In the genomic region with DNA sequence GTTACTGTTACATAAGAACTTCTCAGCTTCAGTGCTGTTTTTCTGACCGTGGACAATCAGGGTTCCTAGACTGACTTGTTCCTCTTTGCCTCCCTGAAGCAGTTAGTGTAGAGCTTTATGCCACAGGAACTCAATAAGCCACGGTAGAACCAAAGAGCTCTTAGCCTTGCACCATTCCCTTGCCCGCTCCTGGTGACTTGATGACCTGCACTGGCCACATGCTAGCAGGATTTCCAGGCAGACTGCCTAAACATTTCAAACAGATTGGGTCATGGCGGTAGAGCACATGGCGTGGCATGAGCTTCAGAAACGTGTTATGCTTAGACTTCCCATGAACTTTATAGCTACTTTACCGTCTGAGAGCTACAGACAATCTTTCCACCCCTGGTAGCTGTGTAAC, we compare ENCODE assay signal across 15 cellular contexts. TPM values are rescaled to one million over a fixed set of nuclear protein-coding genes. Genes with fewer than 3 reads are reported as not detected.
A peak's percentile ranks its signal among the peaks of the same experiment; 100 is the strongest.
DNase-seq lines count a peak whose midpoint lies in the region; ATAC-seq and TF ChIP-seq lines count a peak whose summit lies in the region.
"Had no signal": no experiment of that assay in that cellular context is flagged by ENCODE, and none has a peak within 500 bp of the region (broad histone marks: within the 10 kb centered on the region; RNA-seq: fewer than 3 reads in every experiment).

No MANE protein-coding gene starts in this region.

- POLR2A ChIA-PET in CD8-positive, alpha-beta memory T cell (lab: Charles Lee), result interaction anchor here (0.6 to 1.1 kb wide), 3 partner anchors 19 to 80 kb away, joined by 3 read pairs; partner anchors contain the start of gene FASLG
- POLR2A ChIA-PET in IMR-90 (lab: Charles Lee; ENCODE audit: unreplicated experiment), result no interaction called here
- POLR2A ChIA-PET in activated CD8-positive, alpha-beta T cell treated with anti-CD3 and anti-CD28 coated beads for 36 hours (lab: Charles Lee), result interaction anchor here (0.9 to 2.3 kb wide), 8 partner anchors 9 to 69 kb away, joined by 3 to 17 read pairs (median 4); partner anchors contain the start of gene FASLG

- H2BK15ac ChIP-seq in IMR-90 (ENCODE audit: low read depth, low read length) (peak overlapping the region; percentile 98), H9 (ENCODE audit: low read depth, low read length) (no peak overlapping the region)

- no peak for DNase-seq in CD8-positive, alpha-beta memory T cell
- peak; percentile 42 for DNase-seq in IMR-90
- DNase-seq in activated CD8-positive, alpha-beta T cell treated with anti-CD3 and anti-CD28 coated beads for 36 hours, result no peak
- DNase-seq in foreskin keratinocyte, result no peak
- no peak for DNase-seq in H9
- no peak for DNase-seq in middle frontal gyrus (ENCODE audit: extremely low spot score, low spot score)
- no peak for DNase-seq in SHP77 (lab: John Stamatoyannopoulos, UW)
- DNase-seq: activated naive CD4-positive, alpha-beta T cell treated with Interleukin-2 at 50 U/mL for 16 hours; H7; NCI-H1417; NCI-H510A treated with DMSO at 0.1 percent for 48 hours; nucleus accumbens; stimulated activated CD4-positive, alpha-beta T cell treated with anti-CD3 and anti-CD28 coated beads, Interleukin-12 subunit alpha, Interleukin-12 subunit beta, amount 100 ng/mL, for 4 hours had no signal

- H2AK9ac ChIP-seq in IMR-90 (replicated peaks; ENCODE audit: low read depth, low read length, poor library complexity), result peak overlapping the region; percentile 65

- H4K20me1 ChIP-seq in IMR-90 (ENCODE audit: insufficient read depth, low read length), result no peaks in the 10 kb centered on the region
- no peaks in the 10 kb centered on the region for H4K20me1 ChIP-seq in H9 (ENCODE audit: control insufficient read depth, insufficient read depth, insufficient read length)

- no peaks in the 10 kb centered on the region for H3K36me3 ChIP-seq in CD8-positive, alpha-beta memory T cell (ENCODE audit: insufficient read depth, low read length)
- no peaks in the 10 kb centered on the region for H3K36me3 ChIP-seq in IMR-90 (ENCODE audit: control insufficient read depth, insufficient read depth, low read length)
- H3K36me3 ChIP-seq: tibial nerve had no signal

- peak overlapping the region in 6 of 7 donors; percentile 68 to 85 (median 78) for H3K4me3 Mint-ChIP-seq in CD8-positive, alpha-beta memory T cell
- H3K4me3 Mint-ChIP-seq in activated CD8-positive, alpha-beta T cell treated with anti-CD3 and anti-CD28 coated beads for 36 hours, result peak overlapping the region; percentile 49
- no peak overlapping the region for H3K4me3 Mint-ChIP-seq in H9

- peaks cover 0 to 2% of the 10 kb centered on the region in 2 donors for H3K27me3 Mint-ChIP-seq in CD8-positive, alpha-beta memory T cell
- H3K27me3 Mint-ChIP-seq in activated CD8-positive, alpha-beta T cell treated with anti-CD3 and anti-CD28 coated beads for 36 hours, result peaks cover 2% of the 10 kb centered on the region
- H3K27me3 Mint-ChIP-seq in H9 (ENCODE audit: low read depth), result no peaks in the 10 kb centered on the region

- WGBS in IMR-90 (ENCODE audit: extremely low coverage in 2 of 2, insufficient read length in 1 of 2), 2 experiments, result 94% methylated on average over 2 of the region's 7 CpGs; no CpG with 5 or more reads in 1 of the 2 experiments
- WGBS in H9 (ENCODE audit: extremely low coverage, insufficient read length, low lambda C conversion rate), result no CpG with 5 or more reads among the region's 7 CpGs

- H3K79me1 ChIP-seq in IMR-90 (ENCODE audit: low read depth in 1 of 2, low read length in 2 of 2) (0 out of 4 replicates have a peak, but pooled peaks cover 0 to 7% of the 10 kb centered on the region in 2 experiments), H9 (ENCODE audit: insufficient read depth, low read depth, low read length, poor library complexity, severe bottlenecking) (no peaks in the 10 kb centered on the region)

- peaks cover 79% of the 10 kb centered on the region for H3K4me1 ChIP-seq in CD8-positive, alpha-beta memory T cell (ENCODE audit: insufficient read depth, low read length)
- H3K4me1 ChIP-seq in IMR-90 (ENCODE audit: control insufficient read depth, insufficient read depth, low read length), result peaks cover 21% of the 10 kb centered on the region
- peaks cover 40% of the 10 kb centered on the region for H3K4me1 ChIP-seq in foreskin keratinocyte
- no peaks in the 10 kb centered on the region; the same call in 1 of the 2 replicates for H3K4me1 ChIP-seq in H9 (ENCODE audit: insufficient read depth, low read length)
- H3K4me1 ChIP-seq: tibial nerve had no signal

- H3K18ac ChIP-seq in IMR-90 (ENCODE audit: low read depth, low read length) (peak overlapping the region; percentile 38; the same call in 1 of the 2 replicates), H9 (ENCODE audit: insufficient read length, low read depth, low read length) (no peak overlapping the region)

- H3K27ac ChIP-seq in CD8-positive, alpha-beta memory T cell (ENCODE audit: low read depth, low read length), result no peak overlapping the region
- no peak overlapping the region; the same call in 1 of the 2 replicates for H3K27ac ChIP-seq in IMR-90 (ENCODE audit: insufficient read depth, low read length)
- peak overlapping the region; percentile 66 for H3K27ac ChIP-seq in foreskin keratinocyte
- H3K27ac ChIP-seq in H9 (ENCODE audit: insufficient read length, low read depth, low read length), result no peak overlapping the region
- H3K27ac ChIP-seq: tibial nerve had no signal

- BruUV-seq in IMR-90 (replicated peaks; lab: Mats Ljungman, UMichigan), result no TSS peak

- H3K9me1 ChIP-seq in IMR-90 (ENCODE audit: insufficient read depth, low read length), result peaks cover 27% of the 10 kb centered on the region

- H2BK20ac ChIP-seq in IMR-90 (ENCODE audit: low read depth, low read length) (peak overlapping the region; percentile 90), H9 (ENCODE audit: low read depth, low read length, poor library complexity, severe bottlenecking) (no peak overlapping the region)

- no peaks in the 10 kb centered on the region for H3K9me3 Mint-ChIP-seq in CD8-positive, alpha-beta memory T cell
- peaks cover 12% of the 10 kb centered on the region for H3K9me3 Mint-ChIP-seq in activated CD8-positive, alpha-beta T cell treated with anti-CD3 and anti-CD28 coated beads for 36 hours
- no peaks in the 10 kb centered on the region for H3K9me3 Mint-ChIP-seq in H9

- CTCF ChIA-PET in CD8-positive, alpha-beta memory T cell (lab: Charles Lee), result interaction anchor here (1.2 to 1.7 kb wide), 5 partner anchors 11 to 79 kb away, joined by 3 to 6 read pairs (median 4); no protein-coding TSS in a partner anchor
- CTCF ChIA-PET in IMR-90 (lab: Yijun Ruan, JAX), result no interaction called here
- CTCF ChIA-PET in activated CD8-positive, alpha-beta T cell treated with anti-CD3 and anti-CD28 coated beads for 36 hours (lab: Charles Lee), result interaction anchor here (0.7 to 3.7 kb wide), 9 partner anchors 12 to 561 kb away, joined by 3 to 31 read pairs (median 6); partner anchors contain the start of gene FASLG

- TF ChIP-seq CTCF in IMR-90 (conservative IDR thresholded peaks at IDR 0.05; ENCODE audit: low read depth, low read length) (no peak), foreskin keratinocyte (conservative IDR thresholded peaks at IDR 0.05) (no peak), H9 (conservative IDR thresholded peaks at IDR 0.05) (no peak)
- TF ChIP-seq CTCF in activated CD8-positive, alpha-beta T cell treated with anti-CD3 and anti-CD28 coated beads for 36 hours (IDR thresholded peaks at IDR 0.05), result no peak

- H3K56ac ChIP-seq in IMR-90 (ENCODE audit: extremely low read depth, insufficient read depth, low read length), result no peak overlapping the region
- H3K56ac ChIP-seq in H9 (ENCODE audit: insufficient read length, low read depth, low read length), result no peak overlapping the region

- ATAC-seq in IMR-90 (ENCODE audit: low read depth) (no peak), foreskin keratinocyte (no peak), HG02885 (IDR thresholded peaks at IDR 0.05; ENCODE audit: poor library complexity, unreplicated experiment) (no peak)
- no peak for ATAC-seq in activated CD8-positive, alpha-beta T cell treated with anti-CD3 and anti-CD28 coated beads for 36 hours

- peak overlapping the region; percentile 75 for H4K91ac ChIP-seq in IMR-90 (ENCODE audit: insufficient read depth, low read depth, low read length)
- H4K91ac ChIP-seq in H9 (ENCODE audit: insufficient read length, low read depth, low read length), result no peak overlapping the region

- no peak overlapping the region for H3K4me3 ChIP-seq in CD8-positive, alpha-beta memory T cell (ENCODE audit: low read length)
- H3K4me3 ChIP-seq in IMR-90 (ENCODE audit: insufficient read depth, low read depth, low read length), result no peak overlapping the region
- H3K4me3 ChIP-seq: tibial nerve had no signal

- H3K4me2 ChIP-seq in IMR-90 (ENCODE audit: low read depth, low read length) (no peak overlapping the region), H9 (ENCODE audit: insufficient read depth, insufficient read length, low read length) (no peak overlapping the region)

- dilution Hi-C loops in IMR-90 (cut with HindIII; ENCODE audit: low sequenced_read_pairs, unreplicated experiment), result no loop called here

- no peak overlapping the region for H3T11ph ChIP-seq in H9 (ENCODE audit: low read length)

- peak overlapping the region; percentile 95 for H2AK5ac ChIP-seq in IMR-90 (ENCODE audit: low read depth, low read length)
- H2AK5ac ChIP-seq in H9 (ENCODE audit: insufficient read length, low read length), result no peak overlapping the region

- no peak for TF ChIP-seq POLR2A in IMR-90 (IDR thresholded peaks at IDR 0.05; ENCODE audit: low read depth, low read length)

- H3K9me3 ChIP-seq in CD8-positive, alpha-beta memory T cell (ENCODE audit: low read length), result no peaks in the 10 kb centered on the region
- peaks cover 9% of the 10 kb centered on the region; the same call in 1 of the 2 replicates for H3K9me3 ChIP-seq in IMR-90 (ENCODE audit: control insufficient read depth, insufficient read depth, low read length)
- H3K9me3 ChIP-seq in H9 (ENCODE audit: control insufficient read depth, low read depth, low read length), result no peaks in the 10 kb centered on the region

- no peaks in the 10 kb centered on the region for H3K23me2 ChIP-seq in H9 (ENCODE audit: insufficient read length, low read depth, low read length, poor library complexity, severe bottlenecking)

- H4K8ac ChIP-seq in IMR-90 (ENCODE audit: low read depth in 2 of 2, low read length in 2 of 2) (peak overlapping the region; percentile 74 to 76), H9 (replicated peaks; ENCODE audit: insufficient read length, low read depth, low read length) (no peak overlapping the region)

- intact Hi-C loops in IMR-90 (cut with micrococcal nuclease), result no loop called here
- intact Hi-C loops in activated CD8-positive, alpha-beta T cell treated with anti-CD3 and anti-CD28 coated beads for 36 hours (cut with micrococcal nuclease), result loop anchor here (10.0 kb wide), 1 partner anchor 255 kb away; no protein-coding TSS in a partner anchor

- TF ChIP-seq RAD21 in IMR-90 (IDR thresholded peaks at IDR 0.05; ENCODE audit: low read length), result no peak

- no peak overlapping the region for H2BK12ac ChIP-seq in H9 (ENCODE audit: insufficient read length, low read depth, low read length)

- peak overlapping the region; percentile 100 for H2BK5ac ChIP-seq in IMR-90 (ENCODE audit: low read depth, low read length, poor library complexity, severe bottlenecking)
- H2BK5ac ChIP-seq in H9 (ENCODE audit: insufficient read length, low read length), result no peak overlapping the region

- no peaks in the 10 kb centered on the region for H3K79me2 ChIP-seq in H9 (ENCODE audit: insufficient read depth, low read length)

- H2BK120ac ChIP-seq in IMR-90 (ENCODE audit: low read depth, low read length) (peak overlapping the region; percentile 99), H9 (ENCODE audit: low read depth, low read length, poor library complexity, severe bottlenecking) (no peak overlapping the region)

- H3K27ac Mint-ChIP-seq in CD8-positive, alpha-beta memory T cell, result peak overlapping the region; percentile 66 to 97 (median 92)
- H3K27ac Mint-ChIP-seq in activated CD8-positive, alpha-beta T cell treated with anti-CD3 and anti-CD28 coated beads for 36 hours, result peak overlapping the region; percentile 98
- no peak overlapping the region for H3K27ac Mint-ChIP-seq in H9

- H3K4me1 Mint-ChIP-seq in CD8-positive, alpha-beta memory T cell, result peaks cover 82 to 90% (median 82%) of the 10 kb centered on the region in 3 donors
- H3K4me1 Mint-ChIP-seq in activated CD8-positive, alpha-beta T cell treated with anti-CD3 and anti-CD28 coated beads for 36 hours (ENCODE audit: low read depth), result peaks cover 82% of the 10 kb centered on the region
- peaks cover 6 to 11% of the 10 kb centered on the region in 2 experiments; a peak in 3 of 4 replicates for H3K4me1 Mint-ChIP-seq in H9

- H4K5ac ChIP-seq in IMR-90 (ENCODE audit: low read depth, low read length) (peak overlapping the region; percentile 4; the same call in 1 of the 2 replicates), H9 (ENCODE audit: insufficient read length, low read depth, low read length) (no peak overlapping the region)

- H3K14ac ChIP-seq in IMR-90 (replicated peaks; ENCODE audit: low read depth, low read length) (peak overlapping the region; percentile 85), H9 (ENCODE audit: insufficient read depth, low read length) (no peak overlapping the region)

- no peak overlapping the region for H3K9ac ChIP-seq in IMR-90 (ENCODE audit: low read depth, low read length)
- H3K9ac ChIP-seq in H9 (ENCODE audit: extremely low read depth, insufficient read length, low read length), result no peak overlapping the region

- H3K23ac ChIP-seq in IMR-90 (ENCODE audit: low read depth, low read length) (peak overlapping the region; percentile 67; the same call in 1 of the 2 replicates), H9 (ENCODE audit: insufficient read length, low read depth, low read length) (no peak overlapping the region)

- H3K4ac ChIP-seq in IMR-90 (ENCODE audit: low read depth, low read length), result peak overlapping the region; percentile 99
- H3K4ac ChIP-seq in H9 (ENCODE audit: low read depth, low read length), result no peak overlapping the region

- H3K36me3 Mint-ChIP-seq in CD8-positive, alpha-beta memory T cell, result no peaks in the 10 kb centered on the region
- peaks cover 17% of the 10 kb centered on the region for H3K36me3 Mint-ChIP-seq in activated CD8-positive, alpha-beta T cell treated with anti-CD3 and anti-CD28 coated beads for 36 hours (ENCODE audit: low read depth)
- no peaks in the 10 kb centered on the region for H3K36me3 Mint-ChIP-seq in H9 (ENCODE audit: insufficient read depth in 1 of 3, low read depth in 3 of 3)

- in situ Hi-C loops in IMR-90 (cut with MboI; ENCODE audit: low sequenced_read_pairs), result no loop called here

- H3K27me3 ChIP-seq in CD8-positive, alpha-beta memory T cell (ENCODE audit: insufficient read depth, low read length, poor library complexity, severe bottlenecking), result no peaks in the 10 kb centered on the region
- H3K27me3 ChIP-seq in IMR-90 (ENCODE audit: control insufficient read depth, insufficient read depth, low read length), result no peaks in the 10 kb centered on the region
- H3K27me3 ChIP-seq in foreskin keratinocyte, result no peaks in the 10 kb centered on the region
- no peaks in the 10 kb centered on the region for H3K27me3 ChIP-seq in H9 (ENCODE audit: insufficient read depth, low read length)
- H3K27me3 ChIP-seq: tibial nerve had no signal

- H2AFZ ChIP-seq in IMR-90 (replicated peaks; ENCODE audit: low read length, poor library complexity) (no peak overlapping the region), H9 (ENCODE audit: low read length) (no peak overlapping the region)

RNA-seq across cellular contexts. Expression of gene FASLG, which starts 18.8 kb away (rescaled TPM):
- total RNA-seq in CD8-positive, alpha-beta memory T cell, result 10 to 100 TPM; 45.8 to 46.6 TPM
- polyA plus RNA-seq in CD8-positive, alpha-beta memory T cell, result 10.6 TPM
- total RNA-seq in IMR-90 (2012; rRNA removed) (0.18 and 0.28 TPM in 2 replicates), foreskin keratinocyte (not detected in 2 replicates), H9 (2021) (not detected in 2 replicates)
- polyA plus RNA-seq in IMR-90 (2012; rRNA removed) (0.10 and 0.14 TPM in 2 replicates), foreskin keratinocyte (not detected in 2 replicates)
- polyA plus RNA-seq in IMR-90 (2012; cell fraction: cytosol; rRNA removed), result 0.06 and 0.07 TPM in 2 replicates
- 0.05 and 0.09 TPM in 2 replicates for polyA plus RNA-seq in IMR-90 (2012; cell fraction: nucleus; rRNA removed; ENCODE audit: low replicate concordance)
- 1 to 10 TPM; 7.0 to 8.4 TPM for total RNA-seq in activated CD8-positive, alpha-beta T cell treated with anti-CD3 and anti-CD28 coated beads for 36 hours
- total RNA-seq: H7, tibial nerve had no signal

Comparison
In these comparisons a context has a peak if more than half of its experiments do, and no peak if none do; other contexts are left out.
1. H3K27ac Mint-ChIP-seq: peak in CD8-positive, alpha-beta memory T cell (8 of 8) and activated CD8-positive, alpha-beta T cell treated with anti-CD3 and anti-CD28 coated beads for 36 hours (single experiment); none in H9 (0 of 3).
2. H3K4me3 Mint-ChIP-seq: peak in CD8-positive, alpha-beta memory T cell (6 of 7) and activated CD8-positive, alpha-beta T cell treated with anti-CD3 and anti-CD28 coated beads for 36 hours (single experiment); none in H9 (0 of 2).
3. RNA of gene FASLG, which starts 18.8 kb away (total RNA-seq): 45.8 to 46.6 TPM in CD8-positive, alpha-beta memory T cell; 7.0 to 8.4 TPM in activated CD8-positive, alpha-beta T cell treated with anti-CD3 and anti-CD28 coated beads for 36 hours, 0.18 to 0.28 TPM in IMR-90, not detected in foreskin keratinocyte and not detected in H9; every median in the first group is over 4 times any median in the second.